8 cellular contexts compared by ENCODE assay signal in the genomic region with DNA sequence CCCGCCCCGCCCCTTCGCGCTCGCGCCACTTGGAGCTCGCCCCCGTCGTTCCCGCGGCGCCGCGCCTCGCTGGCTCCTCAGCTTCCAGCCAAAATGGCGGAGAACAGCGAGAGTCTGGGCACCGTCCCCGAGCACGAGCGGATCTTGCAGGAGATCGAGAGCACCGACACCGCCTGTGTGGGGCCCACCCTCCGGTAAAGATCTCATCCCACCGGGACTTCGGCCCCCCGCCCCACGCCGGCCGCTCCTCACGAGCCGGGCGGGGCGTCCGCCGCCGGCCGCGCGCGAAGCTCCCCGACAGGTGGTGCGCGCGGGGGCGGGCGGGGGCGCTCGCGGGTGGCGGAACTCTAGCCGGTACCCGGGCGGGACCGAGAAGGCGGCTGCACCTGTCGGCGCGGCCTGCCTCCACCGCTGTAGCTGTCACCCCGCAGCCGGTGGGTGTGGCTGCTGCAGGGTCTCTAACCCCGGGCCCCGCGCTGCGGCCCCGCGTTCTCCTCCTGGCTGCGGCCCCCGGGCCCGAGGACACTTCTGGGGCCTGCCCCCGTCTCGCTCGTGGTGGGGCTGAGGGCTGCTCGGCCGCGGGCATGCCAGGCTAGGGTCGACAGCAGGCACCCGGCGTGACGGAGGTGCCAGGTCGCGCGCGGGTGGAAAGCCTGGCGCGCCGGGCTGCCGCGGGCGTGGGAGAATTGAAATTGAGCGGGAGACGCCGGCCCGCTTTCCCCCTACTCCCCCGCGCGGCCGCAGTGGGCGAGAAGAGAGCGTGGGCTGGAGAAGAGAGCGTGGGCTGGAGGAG. TPM values are rescaled to one million over a fixed set of nuclear protein-coding genes. Genes with fewer than 3 reads are reported as not detected.
A peak's percentile ranks its signal among the peaks of the same experiment; 100 is the strongest.
DNase-seq lines count a peak whose midpoint lies in the region; ATAC-seq, FAIRE-seq and TF ChIP-seq lines count a peak whose summit lies in the region.

A gene with protein sequence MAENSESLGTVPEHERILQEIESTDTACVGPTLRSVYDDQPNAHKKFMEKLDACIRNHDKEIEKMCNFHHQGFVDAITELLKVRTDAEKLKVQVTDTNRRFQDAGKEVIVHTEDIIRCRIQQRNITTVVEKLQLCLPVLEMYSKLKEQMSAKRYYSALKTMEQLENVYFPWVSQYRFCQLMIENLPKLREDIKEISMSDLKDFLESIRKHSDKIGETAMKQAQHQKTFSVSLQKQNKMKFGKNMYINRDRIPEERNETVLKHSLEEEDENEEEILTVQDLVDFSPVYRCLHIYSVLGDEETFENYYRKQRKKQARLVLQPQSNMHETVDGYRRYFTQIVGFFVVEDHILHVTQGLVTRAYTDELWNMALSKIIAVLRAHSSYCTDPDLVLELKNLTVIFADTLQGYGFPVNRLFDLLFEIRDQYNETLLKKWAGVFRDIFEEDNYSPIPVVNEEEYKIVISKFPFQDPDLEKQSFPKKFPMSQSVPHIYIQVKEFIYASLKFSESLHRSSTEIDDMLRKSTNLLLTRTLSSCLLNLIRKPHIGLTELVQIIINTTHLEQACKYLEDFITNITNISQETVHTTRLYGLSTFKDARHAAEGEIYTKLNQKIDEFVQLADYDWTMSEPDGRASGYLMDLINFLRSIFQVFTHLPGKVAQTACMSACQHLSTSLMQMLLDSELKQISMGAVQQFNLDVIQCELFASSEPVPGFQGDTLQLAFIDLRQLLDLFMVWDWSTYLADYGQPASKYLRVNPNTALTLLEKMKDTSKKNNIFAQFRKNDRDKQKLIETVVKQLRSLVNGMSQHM (plus strand): TSS at position 80 of the 793 bp plus-strand sequence. CDS start 14 bp downstream, at position 94.

- H3K27me3 Mint-ChIP-seq in astrocyte (ENCODE audit: low read depth, unreplicated experiment) = no peaks in the 10 kb centered on the region

- H3K27ac ChIP-seq in astrocyte (ENCODE audit: low read depth, low read length) = peak within 1 kb of the TSS; percentile 54
- H3K27ac ChIP-seq in aorta (ENCODE audit: low read depth in 1 of 2, low read length in 2 of 2) = peak within 1 kb of the TSS in 1 of 2 donors; percentile 60

- H3K36me3 ChIP-seq in astrocyte (ENCODE audit: insufficient read depth, low read length) (no peaks in the 10 kb centered on the region), aorta (ENCODE audit: control insufficient read depth in 1 of 2, insufficient read depth in 2 of 2, low read length in 1 of 2) (no peaks in the 10 kb centered on the region)

- ATAC-seq in HG02642 (IDR thresholded peaks at IDR 0.05; ENCODE audit: poor library complexity, unreplicated experiment) = peak; percentile 89
- ATAC-seq in aorta (ENCODE audit: low FRiP score) = peak; percentile 90

- H3K9ac ChIP-seq in astrocyte (ENCODE audit: low read length) = peak within 1 kb of the TSS; percentile 84

- H3K27me3 ChIP-seq in astrocyte (ENCODE audit: insufficient read depth, low read length) (no peaks in the 10 kb centered on the region), aorta (ENCODE audit: control insufficient read depth in 1 of 2, insufficient read depth in 2 of 2, low read length in 1 of 2) (no peaks in the 10 kb centered on the region)

- 1% methylated on average over 81 to 103 of the region's 103 CpGs for WGBS in aorta, 2 donors

- peaks cover 10% of the 10 kb centered on the region for H3K9me3 Mint-ChIP-seq in astrocyte (ENCODE audit: unreplicated experiment)

- TF ChIP-seq CTCF in GM13977 (IDR thresholded peaks at IDR 0.05; ENCODE audit: extremely low read depth, insufficient read depth, missing control alignments) = peak; percentile 24
- TF ChIP-seq CTCF in astrocyte (IDR thresholded peaks at IDR 0.05; ENCODE audit: insufficient read depth, low read depth, low read length) = no peak

- H3K27ac Mint-ChIP-seq in astrocyte (ENCODE audit: unreplicated experiment) = peak within 1 kb of the TSS; percentile 60

- peak within 1 kb of the TSS; percentile 96 for H3K4me2 ChIP-seq in astrocyte (ENCODE audit: low read length)

- intact Hi-C loops in aorta (cut with DNase I) = loop anchor here in 1 of 2 donors (10.0 kb wide), 1 partner anchor 154 kb away; no protein-coding TSS in a partner anchor

- peak within 1 kb of the TSS; percentile 88 for H3K4me3 Mint-ChIP-seq in astrocyte (ENCODE audit: unreplicated experiment)

- H3K36me3 Mint-ChIP-seq in astrocyte (ENCODE audit: low read depth, unreplicated experiment) = no peaks in the 10 kb centered on the region

- no peaks in the 10 kb centered on the region for H4K20me1 ChIP-seq in astrocyte (ENCODE audit: insufficient read depth, low read length)

- H3K9me3 ChIP-seq in astrocyte (ENCODE audit: insufficient read depth, low read depth, low read length) (no peaks in the 10 kb centered on the region), aorta (ENCODE audit: control insufficient read depth, low read length) (no peaks in the 10 kb centered on the region)

- H3K4me1 ChIP-seq in astrocyte (ENCODE audit: insufficient read depth, low read length) (no peaks in the 10 kb centered on the region), aorta (ENCODE audit: control insufficient read depth in 1 of 2, insufficient read depth in 2 of 2, low read length in 2 of 2) (no peaks in the 10 kb centered on the region)

- no peaks in the 10 kb centered on the region for H3K4me1 Mint-ChIP-seq in astrocyte (ENCODE audit: low read depth, unreplicated experiment)

- H2AFZ ChIP-seq in astrocyte (ENCODE audit: low read depth, low read length) = peak within 1 kb of the TSS; percentile 91

- in situ Hi-C loops in GM13977 (cut with MboI; ENCODE audit: low pct_unique_long_range_greater_than_20kb, low sequenced_read_pairs, unreplicated experiment) = no loop called here

- peaks cover 3% of the 10 kb centered on the region for H3K79me2 ChIP-seq in astrocyte (ENCODE audit: insufficient read depth, low read length)

- no peak for FAIRE-seq in astrocyte (lab: Jason Lieb, UNC)

- DNase-seq in GM13977 (ENCODE audit: low spot score) (peak; percentile 92), NCI-H1105 treated with DMSO at 0.1 percent for 48 hours (lab: John Stamatoyannopoulos, UW) (peak; percentile 66), T-helper 9 cell (peak; percentile 78), astrocyte (ENCODE audit: low read depth) (peak; percentile 56), hepatic stellate cell (ENCODE audit: low spot score) (peak; percentile 80), retina (peak; percentile 90), aorta (peak; percentile 89 to 94)

- H3K4me3 ChIP-seq in astrocyte (ENCODE audit: insufficient read depth, low read depth, low read length) = peak within 1 kb of the TSS; percentile 78
- peak within 1 kb of the TSS; percentile 75 to 88 for H3K4me3 ChIP-seq in aorta (ENCODE audit: low read length in 2 of 2)

RNA-seq across cellular contexts. Expression of the gene that starts here (rescaled TPM):
- total RNA-seq in astrocyte (3.4 and 4.9 TPM in 2 replicates), aorta (10 to 100 TPM; 16.2 to 17.6 TPM)
- polyA plus RNA-seq in aorta = 1 to 10 TPM; 3.0 to 4.8 TPM
